8 cellular contexts compared by ENCODE assay signal in the genomic region with DNA sequence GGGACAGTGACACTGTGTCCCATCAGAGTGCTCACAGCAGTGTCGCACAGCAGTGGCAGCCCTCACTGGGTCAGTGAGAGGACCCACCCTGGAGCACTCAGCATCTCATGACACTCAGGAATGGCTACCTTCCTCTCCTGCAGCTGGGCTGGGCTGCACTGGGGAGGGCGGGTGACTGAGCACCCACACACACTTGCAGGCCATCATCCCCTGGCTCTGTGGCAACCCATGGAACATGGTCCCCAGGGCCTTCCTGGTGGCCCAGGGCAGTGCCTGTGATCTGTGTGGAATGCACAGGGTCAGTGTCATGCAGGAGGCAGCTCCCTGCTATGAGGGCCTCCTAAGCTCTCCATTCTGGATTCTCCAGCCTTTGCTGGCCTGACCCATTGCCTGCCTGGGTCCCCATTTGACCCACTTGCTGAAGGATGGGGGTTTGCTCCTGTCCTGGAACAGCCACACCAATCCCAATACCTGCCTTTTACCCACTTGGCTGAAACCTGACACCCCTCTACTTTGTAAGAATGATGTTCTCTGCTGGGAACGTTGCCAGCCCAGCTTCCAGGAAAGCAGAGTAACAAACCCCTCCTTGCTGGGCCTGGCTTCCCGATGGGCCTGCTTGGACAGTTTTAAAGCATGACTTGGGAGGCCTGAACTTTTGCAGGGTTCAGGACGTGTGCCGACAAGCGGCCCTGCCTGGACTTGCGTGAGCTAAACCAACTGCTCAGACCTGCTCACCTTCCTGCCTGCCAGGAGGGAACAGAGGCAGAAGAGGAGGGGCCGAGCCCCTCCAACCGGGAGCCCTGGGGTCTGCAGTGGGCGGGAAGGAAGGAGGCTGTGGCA. TPM values are rescaled to one million over a fixed set of nuclear protein-coding genes. Genes with fewer than 3 reads are reported as not detected.
DNase-seq lines count a peak whose midpoint lies in the region; ATAC-seq and TF ChIP-seq lines count a peak whose summit lies in the region.

No MANE protein-coding gene starts in this region.

- no peaks in the 10 kb centered on the region for H3K36me3 ChIP-seq in GM23248 (ENCODE audit: low read depth)

- H3K4me3 ChIP-seq in GM23248 (no peak overlapping the region), coronary artery (no peak overlapping the region)

- H3K27me3 ChIP-seq in GM23248 (replicated peaks; ENCODE audit: insufficient read depth), result no peaks in the 10 kb centered on the region

- peak overlapping the region; percentile 87 for H3K9ac ChIP-seq in GM23248

- peak; percentile 96 for DNase-seq in GM23248
- peak; percentile 92 for DNase-seq in NCI-H345 (lab: John Stamatoyannopoulos, UW)
- no peak for DNase-seq in coronary artery (ENCODE audit: low spot score)
- DNase-seq in lung microvascular endothelial cell (ENCODE audit: low read depth in 2 of 2), result peak; percentile 75 to 76
- DNase-seq in stimulated activated CD4-positive, alpha-beta T cell treated with anti-CD3 and anti-CD28 coated beads, Interleukin-15, amount 100 ng/mL, for 24 hours, result no peak
- DNase-seq in epidermal melanocyte (ENCODE audit: insufficient read length, low spot score), result no peak

- peak overlapping the region; percentile 70 for H3K4me2 ChIP-seq in GM23248 (ENCODE audit: unreplicated experiment)

- in situ Hi-C loops in GM23248 (cut with MboI), result no loop called here

- H3K9me2 ChIP-seq in GM23248 (ENCODE audit: insufficient read depth), result no peaks in the 10 kb centered on the region

- WGBS in GM23248 (ENCODE audit: low coverage in 1 of 2, low lambda C conversion rate in 2 of 2, missing lambda C conversion rate in 2 of 2), 2 experiments, result 41 to 44% methylated on average over 11 of the region's 11 CpGs

- no peak for ATAC-seq in GM18502 (IDR thresholded peaks at IDR 0.05; ENCODE audit: poor library complexity, unreplicated experiment)
- ATAC-seq in HG03469 (IDR thresholded peaks at IDR 0.05; ENCODE audit: unreplicated experiment), result no peak

- no peaks in the 10 kb centered on the region for H3K9me3 ChIP-seq in GM23248 (ENCODE audit: low read depth)

- peaks cover 51% of the 10 kb centered on the region for H3K79me2 ChIP-seq in GM23248 (ENCODE audit: insufficient read depth)

- H4K20me1 ChIP-seq in GM23248 (ENCODE audit: insufficient read depth), result no peaks in the 10 kb centered on the region

- H3K27ac ChIP-seq in GM23248 (peak overlapping the region; percentile 94), coronary artery (peak overlapping the region; percentile 35 to 74)

- peak overlapping the region; percentile 47 for H2AFZ ChIP-seq in GM23248

- peaks cover 8% of the 10 kb centered on the region; the same call in 1 of the 2 replicates for H3F3A ChIP-seq in GM23248 (ENCODE audit: insufficient read depth)

- peaks cover 40% of the 10 kb centered on the region for H3K4me1 ChIP-seq in GM23248 (ENCODE audit: insufficient read depth)

- no peak for TF ChIP-seq CTCF in coronary artery (IDR thresholded peaks at IDR 0.05)

RNA-seq across cellular contexts. Expression of a gene that starts 13.7 kb away (rescaled TPM):
- total RNA-seq in GM23248 (2014; rRNA removed; shearing (Covaris generic)), result 27.3 and 35.8 TPM in 2 replicates
- polyA plus RNA-seq in GM23248 (2016; fragmentation: Nextera tagmentation; extraction: Ambion mirVana), result 3.3 and 4.0 TPM in 2 replicates
- 10.0 and 17.9 TPM in 2 replicates for total RNA-seq in lung microvascular endothelial cell

Comparison
In these comparisons a context has a peak if more than half of its experiments do, and no peak if none do; other contexts are left out.
1. DNase-seq: peak in GM23248 (single experiment), NCI-H345 (single experiment) and lung microvascular endothelial cell (2 of 2); none in coronary artery (single experiment), stimulated activated CD4-positive, alpha-beta T cell treated with anti-CD3 and anti-CD28 coated beads, Interleukin-15, amount 100 ng/mL, for 24 hours (single experiment) and epidermal melanocyte (single experiment).